ENCODE assay signal across 9 cellular contexts in genomic region chr17:4832829-4833177, GRCh38. TPM values are rescaled to one million over a fixed set of nuclear protein-coding genes. Genes with fewer than 3 reads are reported as not detected.
DNase-seq lines count a peak whose midpoint lies in the region; ATAC-seq and TF ChIP-seq lines count a peak whose summit lies in the region.
"Not testable (repeated sequence)": the region's sequence is repeated elsewhere in the genome, so short reads cannot be mapped to it uniquely, and the experiment has no call there.
"Had no signal": no experiment of that assay in that cellular context is flagged by ENCODE, and none has a peak within 500 bp of the region (broad histone marks: within the 10 kb centered on the region; RNA-seq: fewer than 3 reads in every experiment).

No MANE protein-coding gene starts in this region.

- not testable (repeated sequence) for DNase-seq in Calu3; T-helper 2 cell treated with Interferon-gamma antibody and Interleukin-4, amounts not matched to agents 5 μg/mL and 100 μg/mL, for 36 hours (ENCODE audit: low spot score); MCF 10A (ENCODE audit: unreplicated experiment); left cardiac atrium; natural killer cell; suprapubic skin (ENCODE audit: low spot score in 2 of 2)

- TF ChIP-seq POLR2A in suprapubic skin (IDR thresholded peaks at IDR 0.05), result not testable (repeated sequence)

- intact Hi-C loops in Calu3 (cut with micrococcal nuclease; ENCODE audit: unreplicated experiment); left cardiac atrium (cut with DNase I); natural killer cell (cut with micrococcal nuclease): not testable (repeated sequence)
- intact Hi-C loops in MCF 10A (cut with micrococcal nuclease), result loop anchor here (1.0 kb wide), 1 partner anchor 43 kb away; no protein-coding TSS in a partner anchor

- H3K27ac ChIP-seq in suprapubic skin, result peak overlapping the region; percentile 90

- H3K9me3 ChIP-seq in suprapubic skin, result not testable (repeated sequence)

- H3K4me1 ChIP-seq in suprapubic skin, result peaks cover 38% of the 10 kb centered on the region

- H3K36me3 Mint-ChIP-seq in Calu3 (ENCODE audit: insufficient read depth, unreplicated experiment) (peaks cover 25% of the 10 kb centered on the region), MCF 10A (ENCODE audit: insufficient read depth, unreplicated experiment) (peaks cover 16% of the 10 kb centered on the region)
- H3K36me3 Mint-ChIP-seq in T-helper 2 cell treated with Interferon-gamma antibody and Interleukin-4, amounts not matched to agents 5 μg/mL and 100 μg/mL, for 36 hours (ENCODE audit: low read depth); natural killer cell: not testable (repeated sequence)

- BruUV-seq in Calu3 (replicated peaks; lab: Mats Ljungman, UMichigan); MCF 10A (replicated peaks; lab: Mats Ljungman, UMichigan): not testable (repeated sequence)

- peaks cover 31% of the 10 kb centered on the region for H3K4me1 Mint-ChIP-seq in Calu3 (ENCODE audit: low read depth, unreplicated experiment)
- H3K4me1 Mint-ChIP-seq in T-helper 2 cell treated with Interferon-gamma antibody and Interleukin-4, amounts not matched to agents 5 μg/mL and 100 μg/mL, for 36 hours (ENCODE audit: low read depth), result peaks cover 30% of the 10 kb centered on the region
- H3K4me1 Mint-ChIP-seq in MCF 10A (ENCODE audit: insufficient read depth, unreplicated experiment), result peaks cover 28% of the 10 kb centered on the region
- peaks cover 27 to 35% of the 10 kb centered on the region in 2 donors for H3K4me1 Mint-ChIP-seq in natural killer cell

- not testable (repeated sequence) for TF ChIP-seq EP300 in suprapubic skin (IDR thresholded peaks at IDR 0.05)

- H3K4me3 ChIP-seq in suprapubic skin, result peak overlapping the region; percentile 81

- peak overlapping the region; percentile 93 for H3K4me3 Mint-ChIP-seq in Calu3 (ENCODE audit: low read depth, unreplicated experiment)
- H3K4me3 Mint-ChIP-seq in T-helper 2 cell treated with Interferon-gamma antibody and Interleukin-4, amounts not matched to agents 5 μg/mL and 100 μg/mL, for 36 hours, result peak overlapping the region; percentile 86
- H3K4me3 Mint-ChIP-seq in MCF 10A (ENCODE audit: unreplicated experiment), result peak overlapping the region; percentile 94
- peak overlapping the region; percentile 89 for H3K4me3 Mint-ChIP-seq in natural killer cell

- TF ChIP-seq CTCF in Calu3 (IDR thresholded peaks at IDR 0.05; ENCODE audit: unreplicated experiment); MCF 10A (IDR thresholded peaks at IDR 0.05; ENCODE audit: unreplicated experiment); natural killer cell (IDR thresholded peaks at IDR 0.05); suprapubic skin (IDR thresholded peaks at IDR 0.05): not testable (repeated sequence)

- not testable (repeated sequence) for H3K27me3 ChIP-seq in suprapubic skin

- H3K36me3 ChIP-seq in suprapubic skin, result not testable (repeated sequence)

- not testable (repeated sequence) for H3K9me3 Mint-ChIP-seq in Calu3 (ENCODE audit: low read depth, unreplicated experiment); T-helper 2 cell treated with Interferon-gamma antibody and Interleukin-4, amounts not matched to agents 5 μg/mL and 100 μg/mL, for 36 hours; MCF 10A (ENCODE audit: unreplicated experiment); natural killer cell

- POLR2A ChIA-PET in MCF 10A (lab: Yijun Ruan, JAX), result interaction anchor here (0.6 to 8.9 kb wide), 15 partner anchors 9 to 88 kb away, joined by 3 to 211 read pairs (median 9); partner anchors contain the start of genes PLD2 and PSMB6

- H3K27me3 Mint-ChIP-seq in Calu3 (ENCODE audit: unreplicated experiment); T-helper 2 cell treated with Interferon-gamma antibody and Interleukin-4, amounts not matched to agents 5 μg/mL and 100 μg/mL, for 36 hours (ENCODE audit: low read depth); MCF 10A (ENCODE audit: insufficient read depth, unreplicated experiment); natural killer cell (ENCODE audit: low read depth in 2 of 2): not testable (repeated sequence)

- CTCF ChIA-PET in Calu3 (lab: Charles Lee); MCF 10A (lab: Yijun Ruan, JAX): not testable (repeated sequence)

- peak overlapping the region; percentile 98 for H3K27ac Mint-ChIP-seq in Calu3 (ENCODE audit: unreplicated experiment)
- peak overlapping the region; percentile 90 for H3K27ac Mint-ChIP-seq in T-helper 2 cell treated with Interferon-gamma antibody and Interleukin-4, amounts not matched to agents 5 μg/mL and 100 μg/mL, for 36 hours
- H3K27ac Mint-ChIP-seq in MCF 10A (ENCODE audit: low read depth, unreplicated experiment), result peak overlapping the region; percentile 90
- peak overlapping the region; percentile 64 to 87 for H3K27ac Mint-ChIP-seq in natural killer cell

- under 1% methylated on average over 12 of the region's 17 CpGs for WGBS in suprapubic skin

- ATAC-seq in GM21737 (IDR thresholded peaks at IDR 0.05; ENCODE audit: unreplicated experiment) (peak; percentile 5), HG03432 (IDR thresholded peaks at IDR 0.05; ENCODE audit: unreplicated experiment) (peak; percentile 9), left cardiac atrium (peak; percentile 29 to 56), natural killer cell (peak in 1 of 3 donors; percentile 14)

RNA-seq across cellular contexts. Expression of gene MINK1, which starts 0.3 kb away (rescaled TPM):
- 86.8 and 106 TPM in 2 replicates for total RNA-seq in Calu3 (2022)
- total RNA-seq in MCF 10A (2022), result 106 and 124 TPM in 2 replicates
- total RNA-seq in left cardiac atrium, result 10 to 100 TPM; 40.1 to 42.2 TPM
- 100 to 1,000 TPM; 103 to 122 (median 110) TPM for total RNA-seq in natural killer cell
- total RNA-seq in suprapubic skin, result 100 to 1,000 TPM; 141 to 352 (median 169) TPM

RNA-seq across cellular contexts. Expression of gene PLD2, which starts 25.9 kb away (rescaled TPM):
- 11.0 and 13.0 TPM in 2 replicates for total RNA-seq in Calu3 (2022)
- 27.6 and 31.7 TPM in 2 replicates for total RNA-seq in MCF 10A (2022)
- 10 to 100 TPM; 14.7 to 14.9 TPM for total RNA-seq in left cardiac atrium
- total RNA-seq in natural killer cell, result 10 to 100 TPM; 20.8 to 22.7 (median 21.3) TPM
- 100 to 1,000 TPM in 1 of 4 donors, 10 to 100 TPM in 3; 53.5 to 134 (median 57.6) TPM for total RNA-seq in suprapubic skin

RNA-seq across cellular contexts. Expression of gene PSMB6, which starts 36.8 kb away (rescaled TPM):
- total RNA-seq in Calu3 (2022) (121 and 132 TPM in 2 replicates), MCF 10A (2022) (169 and 182 TPM in 2 replicates), left cardiac atrium (100 to 1,000 TPM; 145 to 147 TPM), natural killer cell (10 to 100 TPM; 69.4 to 79.3 (median 70.0) TPM), suprapubic skin (100 to 1,000 TPM in 3 of 4 donors, 10 to 100 TPM in 1; 68.6 to 250 (median 189) TPM)

RNA-seq across cellular contexts. Expression of gene GLTPD2, which starts 44.0 kb away (rescaled TPM):
- total RNA-seq in Calu3 (2022) (0.71 and 0.76 TPM in 2 replicates), MCF 10A (2022) (not detected in 2 replicates), left cardiac atrium (not detected), natural killer cell (not detected), suprapubic skin (under 1 TPM in 1 of 4 donors, not detected in 3; 0.80 TPM)
- total RNA-seq: aorta had no signal
